ENCODE assay signal across 8 cellular contexts in the genomic region with DNA sequence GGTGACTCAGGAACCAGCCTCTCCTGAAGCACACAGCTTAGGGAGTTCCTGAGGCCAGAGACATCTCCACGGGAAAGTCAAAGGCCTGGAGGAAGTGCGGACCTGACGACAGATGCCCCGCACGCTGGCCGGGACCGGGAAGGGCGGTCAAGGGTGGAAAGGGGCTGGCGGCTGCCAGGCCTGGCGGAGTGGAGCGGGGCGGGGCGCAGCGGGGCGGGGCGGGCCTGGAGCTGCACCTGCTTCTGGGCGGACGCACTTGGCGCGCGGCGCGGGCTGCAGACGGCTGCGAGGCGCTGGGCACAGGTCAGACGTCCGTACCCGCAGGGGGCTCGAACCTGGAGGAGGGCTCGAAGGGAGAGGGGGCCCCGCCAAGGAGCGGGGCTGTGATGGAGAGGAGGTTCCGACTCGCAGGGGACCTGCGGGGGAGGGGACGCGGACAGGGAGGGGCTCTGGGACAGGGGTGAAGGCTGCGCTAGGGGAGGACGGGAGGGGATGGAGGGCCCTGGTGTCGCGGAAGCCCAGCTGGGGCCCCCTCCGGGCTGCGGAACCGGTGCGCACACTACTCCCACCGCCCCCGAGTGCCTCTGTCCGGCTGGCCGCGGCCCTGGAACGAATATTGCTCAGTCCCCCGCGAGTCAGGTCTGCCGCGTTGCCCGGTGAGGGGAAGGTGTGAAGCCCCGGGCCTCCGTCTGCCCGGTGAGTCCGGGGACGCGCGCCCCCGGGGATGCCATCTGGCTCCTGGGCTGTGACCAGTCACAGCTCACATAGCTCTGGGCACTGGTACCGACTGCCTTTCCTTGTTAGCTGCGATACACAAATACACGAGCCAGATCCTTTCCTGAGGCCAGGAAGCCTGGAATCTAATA. TPM values are rescaled to one million over a fixed set of nuclear protein-coding genes. Genes with fewer than 3 reads are reported as not detected.
DNase-seq lines count a peak whose midpoint lies in the region; ATAC-seq and FAIRE-seq lines count a peak whose summit lies in the region.

A gene (plus strand): TSS at position 253 of the 866 bp plus-strand sequence. CDS start 36,635 bp downstream, outside the sequence.

- WGBS in small intestine, 3 donors = 1 to 7% (median 3%) methylated on average over 45 to 68 of the region's 68 CpGs

- ATAC-seq in left ventricle myocardium superior = peak; percentile 55

- H3K4me3 ChIP-seq in small intestine (ENCODE audit: low read depth in 1 of 2, low read length in 2 of 2) = peak within 1 kb of the TSS; percentile 66 to 80

- peaks cover 0 to 3% of the 10 kb centered on the region in 2 donors for H3K27me3 ChIP-seq in small intestine (ENCODE audit: control insufficient read depth in 2 of 2, insufficient read depth in 2 of 2, low read length in 2 of 2)

- FAIRE-seq in small intestine (lab: Jason Lieb, UNC) = no peak
- FAIRE-seq in HTR-8/SVneo (lab: Jason Lieb, UNC) = no peak

- H3K36me3 ChIP-seq in small intestine (ENCODE audit: control insufficient read depth in 2 of 2, insufficient read depth in 2 of 2, low read length in 2 of 2) = no peaks in the 10 kb centered on the region

- peak; percentile 30 for DNase-seq in NCI-H1417 treated with DMSO at 0.1 percent for 48 hours (lab: John Stamatoyannopoulos, UW)
- DNase-seq in activated CD8-positive, alpha-beta memory T cell treated with anti-CD3 and anti-CD28 coated beads, Interleukin-2, amount 50 U/mL, for 4 hours = peak; percentile 21
- DNase-seq in left ventricle myocardium superior = no peak
- DNase-seq in small intestine = peak; percentile 86
- DNase-seq in effector CD8-positive, alpha-beta T cell (lab: John Stamatoyannopoulos, UW) = no peak
- no peak for DNase-seq in NCI-H82 (lab: John Stamatoyannopoulos, UW)
- DNase-seq in T1000 (lab: John Stamatoyannopoulos, UW) = no peak
- DNase-seq in HTR-8/SVneo (ENCODE audit: insufficient read length, low spot score) = no peak

- no peaks in the 10 kb centered on the region for H3K9me3 ChIP-seq in small intestine (ENCODE audit: control insufficient read depth, low read depth)

- peak within 1 kb of the TSS; percentile 88 to 98 for H3K27ac ChIP-seq in small intestine (ENCODE audit: low read depth in 1 of 2, low read length in 1 of 2)

- intact Hi-C loops in left ventricle myocardium superior (cut with micrococcal nuclease) = no loop called here

- peaks cover 0 to 2% of the 10 kb centered on the region in 2 donors for H3K4me1 ChIP-seq in small intestine (ENCODE audit: control insufficient read depth in 2 of 2, insufficient read depth in 1 of 2, low read depth in 1 of 2, low read length in 1 of 2)

RNA-seq across cellular contexts. Expression of the gene that starts here (rescaled TPM):
- total RNA-seq in left ventricle myocardium superior = 0.10 TPM
- polyA plus RNA-seq in small intestine = 100 to 1,000 TPM in 2 of 3 donors, 10 to 100 TPM in 1; 97.7 to 157 (median 111) TPM

Comparison
In these comparisons a context has a peak if more than half of its experiments do, and no peak if none do; other contexts are left out.
1. Peak in ATAC-seq in left ventricle myocardium superior; RNA of the gene not detected or under 1 TPM.
2. DNase-seq: peak in NCI-H1417 treated with DMSO at 0.1 percent for 48 hours (single experiment), activated CD8-positive, alpha-beta memory T cell treated with anti-CD3 and anti-CD28 coated beads, Interleukin-2, amount 50 U/mL, for 4 hours (single experiment) and small intestine (single experiment); none in left ventricle myocardium superior (single experiment), effector CD8-positive, alpha-beta T cell (single experiment), NCI-H82 (single experiment), T1000 (single experiment) and HTR-8/SVneo (single experiment).